ENCODE assay signal across 9 cellular contexts in genomic region chr2:130755234-130756040, GRCh38. TPM values are rescaled to one million over a fixed set of nuclear protein-coding genes. Genes with fewer than 3 reads are reported as not detected.
DNase-seq lines count a peak whose midpoint lies in the region; ATAC-seq, FAIRE-seq and TF ChIP-seq lines count a peak whose summit lies in the region.
"Had no signal": no experiment of that assay in that cellular context is flagged by ENCODE, and none has a peak within 500 bp of the region (broad histone marks: within the 10 kb centered on the region; RNA-seq: fewer than 3 reads in every experiment).

Gene AMER3 (plus strand): TSS chr2:130755540. CDS start chr2:130762073, 6,533 bp downstream.

- no peak for TF ChIP-seq CTCF in KMS-11 (conservative IDR thresholded peaks at IDR 0.05; ENCODE audit: low read depth, low read length)
- no peak for TF ChIP-seq CTCF in bronchial epithelial cell (IDR thresholded peaks at IDR 0.05; ENCODE audit: insufficient read depth, low read length, severe bottlenecking)
- no peak for TF ChIP-seq CTCF in natural killer cell (IDR thresholded peaks at IDR 0.05)

- no peak within 1 kb of the TSS for H3K4me3 ChIP-seq in KMS-11 (IDR thresholded peaks at IDR 0.05; ENCODE audit: insufficient read depth, low read depth, low read length)
- H3K4me3 ChIP-seq in bronchial epithelial cell (ENCODE audit: low read depth, low read length) = peak within 1 kb of the TSS; percentile 36

- FAIRE-seq in bronchial epithelial cell (lab: Jason Lieb, UNC) = no peak

- H3K9me3 Mint-ChIP-seq in natural killer cell = no peaks in the 10 kb centered on the region
- H3K9me3 Mint-ChIP-seq: dendritic cell treated with granulocyte-macrophage colony-stimulating factor and Interleukin-4, amounts not matched to agents 40 ng/mL and 50 ng/mL, for 4 days had no signal

- no peaks in the 10 kb centered on the region for H3K36me3 ChIP-seq in KMS-11 (ENCODE audit: insufficient read depth)
- H3K36me3 ChIP-seq in bronchial epithelial cell (ENCODE audit: control insufficient read depth, insufficient read depth, low read length) = no peaks in the 10 kb centered on the region

- no peak within 1 kb of the TSS for H3K27ac ChIP-seq in KMS-11

- H3K9ac ChIP-seq in KMS-11 = no peak within 1 kb of the TSS

- H3K27me3 Mint-ChIP-seq in natural killer cell (ENCODE audit: low read depth in 2 of 2) = peaks cover 38 to 54% of the 10 kb centered on the region in 2 donors

- DNase-seq in D341Med (ENCODE audit: low spot score) (peak; percentile 46), bronchial epithelial cell (ENCODE audit: low read depth) (no peak), natural killer cell (no peak), GDM1 (lab: John Stamatoyannopoulos, UW) (no peak), UCSD-AML1 (lab: John Stamatoyannopoulos, UW; ENCODE audit: unreplicated experiment) (no peak), SIG-M5 (lab: John Stamatoyannopoulos, UW) (no peak)

- peak within 1 kb of the TSS; percentile 69; the same call in 1 of the 2 replicates for H2AFZ ChIP-seq in KMS-11 (ENCODE audit: low read depth)

- peaks cover 5 to 9% of the 10 kb centered on the region in 2 donors for H3K4me1 Mint-ChIP-seq in natural killer cell

- H3K4me3 Mint-ChIP-seq in natural killer cell = peak within 1 kb of the TSS; percentile 71
- H3K4me3 Mint-ChIP-seq: dendritic cell treated with granulocyte-macrophage colony-stimulating factor and Interleukin-4, amounts not matched to agents 40 ng/mL and 50 ng/mL, for 4 days had no signal

- intact Hi-C loops in natural killer cell (cut with micrococcal nuclease) = no loop called here

- no peaks in the 10 kb centered on the region for H4K20me1 ChIP-seq in KMS-11 (ENCODE audit: insufficient read depth)

- no peaks in the 10 kb centered on the region for H3K27me3 ChIP-seq in KMS-11 (ENCODE audit: insufficient read depth, low read depth)
- peaks cover 22% of the 10 kb centered on the region for H3K27me3 ChIP-seq in bronchial epithelial cell (ENCODE audit: control insufficient read depth, insufficient read depth, low read length)

- H3K36me3 Mint-ChIP-seq in natural killer cell = no peaks in the 10 kb centered on the region

- H3K79me2 ChIP-seq in KMS-11 (ENCODE audit: insufficient read depth, low read depth) = no peaks in the 10 kb centered on the region

- ATAC-seq in natural killer cell (peak in 2 of 3 donors; percentile 5 to 14), GM21423 (IDR thresholded peaks at IDR 0.05; ENCODE audit: unreplicated experiment) (no peak)

- H3K4me1 ChIP-seq in KMS-11 (ENCODE audit: low read depth, poor library complexity, severe bottlenecking) = peaks cover 12% of the 10 kb centered on the region

- peak within 1 kb of the TSS; percentile 33; the same call in 1 of the 2 replicates for H3K4me2 ChIP-seq in KMS-11

- no peak within 1 kb of the TSS for H3K27ac Mint-ChIP-seq in natural killer cell
- H3K27ac Mint-ChIP-seq: dendritic cell treated with granulocyte-macrophage colony-stimulating factor and Interleukin-4, amounts not matched to agents 40 ng/mL and 50 ng/mL, for 4 days had no signal

RNA-seq across cellular contexts. Expression of gene AMER3, which starts in this region (rescaled TPM):
- under 0.01 TPM in 1 of 2 replicates, not detected in the other for total RNA-seq in bronchial epithelial cell
- not detected for total RNA-seq in natural killer cell

Comparison
In these comparisons a context has a peak if more than half of its experiments do, and no peak if none do; other contexts are left out.
1. Peak in ATAC-seq in natural killer cell; RNA of the gene not detected or under 1 TPM.